1 cellular context compared by ENCODE assay signal in genomic region chr9:79020266-79020665, GRCh38.
TF ChIP-seq lines count a peak whose summit lies in the region.

No MANE protein-coding gene starts in this region.

TF ChIP-seq in IMR-90, 13 proteins besides CTCF, POLR2A, EP300 and RAD21 (continued from another document):
- TF ChIP-seq, protein P1, sequence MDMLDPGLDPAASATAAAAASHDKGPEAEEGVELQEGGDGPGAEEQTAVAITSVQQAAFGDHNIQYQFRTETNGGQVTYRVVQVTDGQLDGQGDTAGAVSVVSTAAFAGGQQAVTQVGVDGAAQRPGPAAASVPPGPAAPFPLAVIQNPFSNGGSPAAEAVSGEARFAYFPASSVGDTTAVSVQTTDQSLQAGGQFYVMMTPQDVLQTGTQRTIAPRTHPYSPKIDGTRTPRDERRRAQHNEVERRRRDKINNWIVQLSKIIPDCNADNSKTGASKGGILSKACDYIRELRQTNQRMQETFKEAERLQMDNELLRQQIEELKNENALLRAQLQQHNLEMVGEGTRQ (IDR thresholded peaks at IDR 0.05; ENCODE audit: low read depth, low read length), result no peak
- no peak for TF ChIP-seq RFX5 (IDR thresholded peaks at IDR 0.05; ENCODE audit: low read depth, low read length)
- TF ChIP-seq SMC3 (IDR thresholded peaks at IDR 0.05; ENCODE audit: low read depth, low read length), result no peak
- TF ChIP-seq NFE2L2 (IDR thresholded peaks at IDR 0.05; ENCODE audit: low read depth, low read length), result no peak
